1 cellular context compared by ENCODE assay signal in the genomic region with DNA sequence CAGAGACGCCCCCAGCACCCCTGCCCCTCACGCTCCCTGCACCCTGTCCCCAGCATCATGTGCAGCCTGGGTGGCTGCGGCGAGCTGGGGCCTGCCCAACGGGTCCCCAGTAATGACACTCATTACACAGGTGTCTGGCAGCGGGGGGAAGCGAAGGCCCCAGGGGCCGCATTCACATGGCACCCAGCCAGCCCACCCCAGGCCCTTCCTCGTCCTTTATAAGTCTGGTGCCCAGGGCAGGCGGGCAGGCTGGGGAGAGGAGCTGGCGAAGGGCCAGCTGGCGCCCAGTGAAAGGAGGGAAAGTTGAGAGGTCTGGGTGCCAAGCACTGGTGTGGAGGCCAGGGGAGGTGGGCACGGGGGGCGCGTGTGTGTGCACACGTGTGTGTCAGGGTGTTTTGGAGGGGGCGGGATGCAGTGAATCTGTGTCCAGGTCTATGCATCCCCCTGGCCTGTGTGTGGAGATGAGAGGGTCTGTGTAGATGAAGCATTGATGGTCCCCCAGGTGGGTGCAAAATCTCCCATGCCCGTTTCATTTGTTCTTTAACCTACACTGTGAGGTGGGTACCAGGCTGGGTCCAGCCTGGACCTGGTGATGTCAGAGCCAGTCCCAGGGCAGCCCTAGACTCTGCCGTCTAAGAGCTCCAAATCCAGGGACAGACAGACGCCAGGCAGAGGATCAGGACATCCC.
A peak's percentile ranks its signal among the peaks of the same experiment; 100 is the strongest.
TF ChIP-seq lines count a peak whose summit lies in the region.

No MANE protein-coding gene starts in this region.

TF ChIP-seq in HepG2, 621 proteins besides CTCF, POLR2A, EP300 and RAD21 (continued from another document):
- TF ChIP-seq, protein P1, sequence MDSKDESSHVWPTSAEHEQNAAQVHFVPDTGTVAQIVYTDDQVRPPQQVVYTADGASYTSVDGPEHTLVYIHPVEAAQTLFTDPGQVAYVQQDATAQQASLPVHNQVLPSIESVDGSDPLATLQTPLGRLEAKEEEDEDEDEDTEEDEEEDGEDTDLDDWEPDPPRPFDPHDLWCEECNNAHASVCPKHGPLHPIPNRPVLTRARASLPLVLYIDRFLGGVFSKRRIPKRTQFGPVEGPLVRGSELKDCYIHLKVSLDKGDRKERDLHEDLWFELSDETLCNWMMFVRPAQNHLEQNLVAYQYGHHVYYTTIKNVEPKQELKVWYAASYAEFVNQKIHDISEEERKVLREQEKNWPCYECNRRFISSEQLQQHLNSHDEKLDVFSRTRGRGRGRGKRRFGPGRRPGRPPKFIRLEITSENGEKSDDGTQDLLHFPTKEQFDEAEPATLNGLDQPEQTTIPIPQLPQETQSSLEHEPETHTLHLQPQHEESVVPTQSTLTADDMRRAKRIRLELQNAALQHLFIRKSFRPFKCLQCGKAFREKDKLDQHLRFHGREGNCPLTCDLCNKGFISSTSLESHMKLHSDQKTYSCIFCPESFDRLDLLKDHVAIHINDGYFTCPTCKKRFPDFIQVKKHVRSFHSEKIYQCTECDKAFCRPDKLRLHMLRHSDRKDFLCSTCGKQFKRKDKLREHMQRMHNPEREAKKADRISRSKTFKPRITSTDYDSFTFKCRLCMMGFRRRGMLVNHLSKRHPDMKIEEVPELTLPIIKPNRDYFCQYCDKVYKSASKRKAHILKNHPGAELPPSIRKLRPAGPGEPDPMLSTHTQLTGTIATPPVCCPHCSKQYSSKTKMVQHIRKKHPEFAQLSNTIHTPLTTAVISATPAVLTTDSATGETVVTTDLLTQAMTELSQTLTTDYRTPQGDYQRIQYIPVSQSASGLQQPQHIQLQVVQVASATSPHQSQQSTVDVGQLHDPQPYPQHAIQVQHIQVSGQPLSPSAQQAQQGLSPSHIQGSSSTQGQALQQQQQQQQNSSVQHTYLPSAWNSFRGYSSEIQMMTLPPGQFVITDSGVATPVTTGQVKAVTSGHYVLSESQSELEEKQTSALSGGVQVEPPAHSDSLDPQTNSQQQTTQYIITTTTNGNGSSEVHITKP (CRISPR knock-in tag; IDR thresholded peaks at IDR 0.05; ENCODE audit: low read depth): no peak
- 0 out of 2 replicates have a peak, but pooled peaks have one; percentile 31 for TF ChIP-seq ZNF350 (CRISPR knock-in tag; IDR thresholded peaks at IDR 0.05; ENCODE audit: borderline replicate concordance, low read depth)
- no peak for TF ChIP-seq MZF1 (CRISPR knock-in tag; IDR thresholded peaks at IDR 0.05; ENCODE audit: borderline replicate concordance)
- no peak for TF ChIP-seq TARDBP (CRISPR knock-in tag; IDR thresholded peaks at IDR 0.05)
- no peak for TF ChIP-seq ZNF629 (CRISPR knock-in tag; conservative IDR thresholded peaks at IDR 0.05)
- TF ChIP-seq ZNF138 (CRISPR knock-in tag; IDR thresholded peaks at IDR 0.05; ENCODE audit: low read depth): no peak
- TF ChIP-seq DMAP1 (CRISPR knock-in tag; IDR thresholded peaks at IDR 0.05): no peak
- no peak for TF ChIP-seq KMT2A (CRISPR knock-in tag; IDR thresholded peaks at IDR 0.05)
- 0 out of 2 replicates have a peak, but pooled peaks have one; percentile 44 for TF ChIP-seq ZNF333 (CRISPR knock-in tag; IDR thresholded peaks at IDR 0.05; ENCODE audit: borderline replicate concordance)
- TF ChIP-seq, protein P2, sequence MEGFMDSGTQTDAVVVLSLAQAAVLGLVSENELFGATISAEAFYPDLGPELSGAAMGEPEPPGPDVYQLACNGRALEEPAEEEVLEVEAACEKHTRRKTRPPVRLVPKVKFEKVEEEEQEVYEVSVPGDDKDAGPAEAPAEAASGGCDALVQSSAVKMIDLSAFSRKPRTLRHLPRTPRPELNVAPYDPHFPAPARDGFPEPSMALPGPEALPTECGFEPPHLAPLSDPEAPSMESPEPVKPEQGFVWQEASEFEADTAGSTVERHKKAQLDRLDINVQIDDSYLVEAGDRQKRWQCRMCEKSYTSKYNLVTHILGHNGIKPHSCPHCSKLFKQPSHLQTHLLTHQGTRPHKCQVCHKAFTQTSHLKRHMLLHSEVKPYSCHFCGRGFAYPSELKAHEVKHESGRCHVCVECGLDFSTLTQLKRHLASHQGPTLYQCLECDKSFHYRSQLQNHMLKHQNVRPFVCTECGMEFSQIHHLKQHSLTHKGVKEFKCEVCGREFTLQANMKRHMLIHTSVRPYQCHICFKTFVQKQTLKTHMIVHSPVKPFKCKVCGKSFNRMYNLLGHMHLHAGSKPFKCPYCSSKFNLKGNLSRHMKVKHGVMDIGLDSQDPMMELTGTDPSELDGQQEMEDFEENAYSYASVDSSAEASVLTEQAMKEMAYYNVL (CRISPR knock-in tag; IDR thresholded peaks at IDR 0.05; ENCODE audit: borderline replicate concordance): 0 out of 2 replicates have a peak, but pooled peaks have one; percentile 36
- no peak for TF ChIP-seq ZSCAN22 (CRISPR knock-in tag; IDR thresholded peaks at IDR 0.05)
- no peak for TF ChIP-seq ZNF703 (CRISPR knock-in tag; IDR thresholded peaks at IDR 0.05; ENCODE audit: borderline replicate concordance)
- no peak for TF ChIP-seq ZNF557 (CRISPR knock-in tag; IDR thresholded peaks at IDR 0.05)
- no peak for TF ChIP-seq ZKSCAN8 (CRISPR knock-in tag; IDR thresholded peaks at IDR 0.05; ENCODE audit: borderline replicate concordance)
- TF ChIP-seq YY1 (IDR thresholded peaks at IDR 0.05; ENCODE audit: insufficient read depth, insufficient replicate concordance, low read depth, low read length): no peak
- TF ChIP-seq ZNF549 (CRISPR knock-in tag; IDR thresholded peaks at IDR 0.05): no peak
- TF ChIP-seq, protein P3, sequence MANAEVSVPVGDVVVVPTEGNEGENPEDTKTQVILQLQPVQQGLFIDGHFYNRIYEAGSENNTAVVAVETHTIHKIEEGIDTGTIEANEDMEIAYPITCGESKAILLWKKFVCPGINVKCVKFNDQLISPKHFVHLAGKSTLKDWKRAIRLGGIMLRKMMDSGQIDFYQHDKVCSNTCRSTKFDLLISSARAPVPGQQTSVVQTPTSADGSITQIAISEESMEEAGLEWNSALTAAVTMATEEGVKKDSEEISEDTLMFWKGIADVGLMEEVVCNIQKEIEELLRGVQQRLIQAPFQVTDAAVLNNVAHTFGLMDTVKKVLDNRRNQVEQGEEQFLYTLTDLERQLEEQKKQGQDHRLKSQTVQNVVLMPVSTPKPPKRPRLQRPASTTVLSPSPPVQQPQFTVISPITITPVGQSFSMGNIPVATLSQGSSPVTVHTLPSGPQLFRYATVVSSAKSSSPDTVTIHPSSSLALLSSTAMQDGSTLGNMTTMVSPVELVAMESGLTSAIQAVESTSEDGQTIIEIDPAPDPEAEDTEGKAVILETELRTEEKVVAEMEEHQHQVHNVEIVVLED (CRISPR knock-in tag; IDR thresholded peaks at IDR 0.05; ENCODE audit: borderline replicate concordance): no peak
- TF ChIP-seq KLF13 (CRISPR knock-in tag; IDR thresholded peaks at IDR 0.05): 0 out of 2 replicates have a peak, but pooled peaks have one; percentile 29
